Comparison of ENCODE assay signal across 8 cellular contexts in the genomic region with DNA sequence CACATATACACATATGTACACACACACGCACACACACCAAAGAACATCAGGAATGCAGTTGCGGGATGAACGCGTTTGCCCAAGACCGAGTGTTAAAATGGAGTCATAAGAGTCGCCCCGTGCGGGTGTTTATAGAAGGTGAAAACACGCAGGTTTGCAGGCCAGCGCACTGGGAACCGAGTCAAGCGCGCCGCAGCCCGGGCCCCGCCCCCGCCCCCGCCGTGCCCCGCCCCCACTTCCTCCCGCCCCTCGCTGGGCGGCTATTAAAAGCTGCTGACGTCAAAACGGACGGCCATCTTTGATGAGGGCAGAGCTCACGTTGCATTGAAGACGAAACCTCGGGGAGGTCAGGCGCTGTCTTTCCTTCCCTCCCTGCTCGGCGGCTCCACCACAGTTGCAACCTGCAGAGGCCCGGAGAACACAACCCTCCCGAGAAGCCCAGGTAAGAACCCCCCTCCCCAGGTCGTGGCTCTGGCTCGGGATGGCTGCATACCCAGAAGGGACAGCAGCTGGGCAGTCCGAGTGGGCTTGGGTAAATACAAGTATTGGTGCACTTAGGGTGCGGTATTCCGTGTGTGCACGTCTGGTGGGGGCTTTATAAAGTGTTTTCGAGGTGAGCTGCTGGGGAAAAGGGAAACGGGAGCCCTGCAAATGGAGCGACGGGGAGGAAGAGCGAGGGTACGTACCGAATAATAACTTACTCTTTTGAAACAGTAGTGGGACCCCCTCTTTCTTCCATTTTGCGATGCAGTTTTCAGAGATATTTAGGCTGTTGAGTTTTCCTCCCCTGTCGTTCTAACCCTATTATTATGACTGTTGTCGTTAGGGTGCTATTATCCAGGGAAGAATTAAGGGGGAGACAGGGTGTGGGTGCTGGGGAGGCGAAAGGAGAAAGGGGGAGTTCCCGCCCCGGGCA. TPM values are rescaled to one million over a fixed set of nuclear protein-coding genes. Genes with fewer than 3 reads are reported as not detected.
A peak's percentile ranks its signal among the peaks of the same experiment; 100 is the strongest.
DNase-seq lines count a peak whose midpoint lies in the region; ATAC-seq and TF ChIP-seq lines count a peak whose summit lies in the region.

A gene (plus strand): TSS at position 295 of the 916 bp plus-strand sequence. CDS start 56,662 bp downstream, outside the sequence.

- H3K4me3 ChIP-seq in MG63 (0 out of 2 replicates have a peak within 1 kb of the TSS, but pooled peaks have one; percentile 11), SJSA1 (peak within 1 kb of the TSS; percentile 47), body of pancreas (no peak within 1 kb of the TSS), retinal pigment epithelial cell (ENCODE audit: low read length) (peak within 1 kb of the TSS; percentile 64)

- peak; percentile 45 for ATAC-seq in body of pancreas
- ATAC-seq in GM18907 (IDR thresholded peaks at IDR 0.05; ENCODE audit: unreplicated experiment), result no peak
- ATAC-seq in HG02763 (IDR thresholded peaks at IDR 0.05; ENCODE audit: unreplicated experiment), result no peak

- TF ChIP-seq CTCF in body of pancreas (IDR thresholded peaks at IDR 0.05) (no peak), retinal pigment epithelial cell (conservative IDR thresholded peaks at IDR 0.05; ENCODE audit: low read depth, low read length) (no peak)

- H3K9me3 ChIP-seq in MG63 (no peaks in the 10 kb centered on the region), SJSA1 (replicated peaks) (no peaks in the 10 kb centered on the region), body of pancreas (no peaks in the 10 kb centered on the region)

- TF ChIP-seq POLR2A in body of pancreas (IDR thresholded peaks at IDR 0.05), result peak in 2 of 3 donors; percentile 17 to 46

- DNase-seq in Caki2 (ENCODE audit: low read depth) (peak; percentile 89), MG63 (peak; percentile 26), SJSA1 (ENCODE audit: low read depth in 1 of 2, low spot score in 2 of 2) (peak; percentile 80 to 87), body of pancreas (peak; percentile 35 to 65 (median 54)), iPS DF 19.7 (ENCODE audit: low read depth, low spot score) (peak; percentile 81), retinal pigment epithelial cell (ENCODE audit: low read depth) (no peak)

- peak within 1 kb of the TSS; percentile 43; the same call in 1 of the 2 replicates for H3K27ac ChIP-seq in SJSA1
- peak within 1 kb of the TSS in 2 of 4 donors; percentile 36 to 53 for H3K27ac ChIP-seq in body of pancreas

- H3K4me1 ChIP-seq in SJSA1 (replicated peaks), result peaks cover 13% of the 10 kb centered on the region
- H3K4me1 ChIP-seq in body of pancreas, result peaks cover 17% of the 10 kb centered on the region

- in situ Hi-C loops in Caki2 (cut with HindIII; ENCODE audit: low pct_unique_long_range_greater_than_20kb, low sequenced_read_pairs), result no loop called here

- H3K27me3 ChIP-seq in MG63, result peaks cover 21% of the 10 kb centered on the region
- H3K27me3 ChIP-seq in SJSA1 (replicated peaks), result no peaks in the 10 kb centered on the region
- peaks cover 0 to 18% of the 10 kb centered on the region in 2 donors for H3K27me3 ChIP-seq in body of pancreas

- intact Hi-C loops in body of pancreas (cut with DNase I), result no loop called here

- no peaks in the 10 kb centered on the region for H3K36me3 ChIP-seq in MG63
- H3K36me3 ChIP-seq in SJSA1, result no peaks in the 10 kb centered on the region
- no peaks in the 10 kb centered on the region for H3K36me3 ChIP-seq in body of pancreas (replicated peaks in 1 of 2; ENCODE audit: insufficient read depth in 1 of 2, low read depth in 2 of 2)

- 1 to 3% methylated on average over 30 to 53 of the region's 53 CpGs for WGBS in body of pancreas, 2 donors

RNA-seq across cellular contexts. Expression of the gene that starts here (rescaled TPM):
- total RNA-seq in Caki2 (2014; rRNA removed; shearing (Covaris generic); ENCODE audit: low replicate concordance), result 2.6 and 3.2 TPM in 2 replicates
- not detected in 2 replicates for total RNA-seq in MG63 (2014; rRNA removed; shearing (Covaris generic); ENCODE audit: low replicate concordance)
- total RNA-seq in SJSA1 (2014; rRNA removed; shearing (Covaris generic)), result 3.9 and 13.9 TPM in 2 replicates
- total RNA-seq in body of pancreas, result 10 to 100 TPM in 1 of 2 donors, 1 to 10 TPM in 1; 3.4 to 10.9 TPM

Comparison
In these comparisons a context has a peak if more than half of its experiments do, and no peak if none do; other contexts are left out.
1. Peak in DNase-seq and H3K4me3 ChIP-seq in MG63; RNA of the gene not detected or under 1 TPM.
2. H3K4me3 ChIP-seq: peak in SJSA1 (single experiment) and retinal pigment epithelial cell (single experiment); none in body of pancreas (0 of 2).